ENCODE assay signal across 34 cellular contexts in the genomic region with DNA sequence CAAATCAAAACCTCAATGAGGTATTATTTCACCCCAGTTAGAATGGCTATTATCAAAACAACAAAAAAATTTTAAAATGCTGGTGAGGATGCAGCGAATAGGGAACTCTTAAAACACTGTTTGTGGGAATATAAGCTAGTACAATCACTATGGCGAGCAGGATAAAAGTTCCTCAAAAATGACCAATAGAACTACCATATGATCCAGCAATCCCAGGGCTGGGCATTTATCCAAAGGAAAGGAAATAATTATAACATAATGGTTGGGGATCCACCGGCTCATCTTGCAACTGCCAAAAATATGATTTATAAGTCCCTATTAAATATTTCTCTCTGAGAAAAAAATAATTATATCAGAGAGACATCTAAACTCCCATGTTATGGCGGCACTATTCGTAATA.
"Had no signal": no experiment of that assay in that cellular context is flagged by ENCODE, and none has a peak within 500 bp of the region (broad histone marks: within the 10 kb centered on the region; RNA-seq: fewer than 3 reads in every experiment).

No MANE protein-coding gene starts in this region.

- H3K4me3 ChIP-seq: adrenal gland, body of pancreas, esophagus muscularis mucosa had no signal

- H3K27me3 Mint-ChIP-seq: activated CD8-positive, alpha-beta T cell treated with anti-CD3 and anti-CD28 coated beads for 36 hours; activated naive CD4-positive, alpha-beta T cell treated with anti-CD3 and anti-CD28 coated beads, Interleukin-2, amount 50 U/mL, for 24 hours; activated naive CD8-positive, alpha-beta T cell treated with anti-CD3 and anti-CD28 coated beads for 36 hours; activated naive CD8-positive, alpha-beta T cell treated with anti-CD3 and anti-CD28 coated beads, Interleukin-2, amount 50 U/mL, for 24 hours; effector memory CD8-positive, alpha-beta T cell; T-helper 17 cell had no signal

- DNase-seq: activated CD4-positive, alpha-beta T cell treated with anti-CD3 and anti-CD28 coated beads for 1 hour; activated CD4-positive, alpha-beta T cell treated with anti-CD3 and anti-CD28 coated beads for 4 hours; activated CD4-positive, alpha-beta T cell treated with anti-CD3 and anti-CD28 coated beads, Interleukin-2, amount 50 U/mL, for 1 hour; activated CD4-positive, alpha-beta T cell treated with anti-CD3 and anti-CD28 coated beads, Interleukin-2, amount 50 U/mL, for 48 hours; activated CD4-positive, CD25-positive, alpha-beta regulatory T cell; activated CD8-positive, alpha-beta memory T cell treated with anti-CD3 and anti-CD28 coated beads for 24 hours; activated CD8-positive, alpha-beta memory T cell treated with anti-CD3 and anti-CD28 coated beads, Interleukin-2, amount 50 U/mL, for 4 hours; activated CD8-positive, alpha-beta T cell treated with anti-CD3 and anti-CD28 coated beads for 36 hours; activated effector memory CD4-positive, alpha-beta T cell treated with anti-CD3 and anti-CD28 coated beads, Interleukin-2, amount 50 U/mL, for 16 hours; activated naive CD4-positive, alpha-beta T cell treated with anti-CD3 and anti-CD28 coated beads for 36 hours; activated naive CD8-positive, alpha-beta T cell treated with anti-CD3 and anti-CD28 coated beads for 36 hours; activated naive CD8-positive, alpha-beta T cell treated with anti-CD3 and anti-CD28 coated beads, Interleukin-2, amount 50 U/mL, for 24 hours; activated T-cell treated with anti-CD3 and anti-CD28 coated beads, Interleukin-2, amount 50 U/mL, for 1 hour; activated T-cell treated with anti-CD3 and anti-CD28 coated beads, Interleukin-2, amount 50 U/mL, for 48 hours; adrenal gland; amygdala; aorta; body of pancreas; caudate nucleus; cortex of kidney; dermis blood vessel endothelial cell; effector CD4-positive, alpha-beta T cell; effector memory CD8-positive, alpha-beta T cell; erythroblast; foreskin melanocyte; head of caudate nucleus; hippocampal formation; T-helper 1 cell; T-helper 17 cell had no signal

- H3K36me3 Mint-ChIP-seq: activated naive CD4-positive, alpha-beta T cell treated with anti-CD3 and anti-CD28 coated beads, Interleukin-2, amount 50 U/mL, for 24 hours; activated naive CD8-positive, alpha-beta T cell treated with anti-CD3 and anti-CD28 coated beads for 36 hours had no signal

- H3K4me1 Mint-ChIP-seq: activated naive CD4-positive, alpha-beta T cell treated with anti-CD3 and anti-CD28 coated beads, Interleukin-2, amount 50 U/mL, for 24 hours; activated naive CD8-positive, alpha-beta T cell treated with anti-CD3 and anti-CD28 coated beads for 36 hours; activated naive CD8-positive, alpha-beta T cell treated with anti-CD3 and anti-CD28 coated beads, Interleukin-2, amount 50 U/mL, for 24 hours; T-helper 17 cell had no signal

- H3K4me3 Mint-ChIP-seq: activated CD8-positive, alpha-beta T cell treated with anti-CD3 and anti-CD28 coated beads for 36 hours; activated naive CD4-positive, alpha-beta T cell treated with anti-CD3 and anti-CD28 coated beads for 36 hours; activated naive CD4-positive, alpha-beta T cell treated with anti-CD3 and anti-CD28 coated beads, Interleukin-2, amount 50 U/mL, for 24 hours; activated naive CD8-positive, alpha-beta T cell treated with anti-CD3 and anti-CD28 coated beads for 36 hours; activated naive CD8-positive, alpha-beta T cell treated with anti-CD3 and anti-CD28 coated beads, Interleukin-2, amount 50 U/mL, for 24 hours; activated T-helper 1 cell treated with anti-CD3 and anti-CD28 coated beads, Interleukin-12 subunit alpha, Interleukin-12 subunit beta, Interleukin-2, Interleukin-4 antibody, amounts not matched to agents 30 ng/mL and 10 ng/mL and 1 ng/mL, durations not matched to agents 14 hours and 24 hours and 36 hours; effector memory CD8-positive, alpha-beta T cell; T-helper 17 cell; T-helper 2 cell treated with Interferon-gamma antibody and Interleukin-4, amounts not matched to agents 5 μg/mL and 100 μg/mL, for 36 hours had no signal

- H3K9me3 Mint-ChIP-seq: activated CD8-positive, alpha-beta T cell treated with anti-CD3 and anti-CD28 coated beads for 36 hours had no signal

- H3K27ac Mint-ChIP-seq: activated CD8-positive, alpha-beta T cell treated with anti-CD3 and anti-CD28 coated beads for 36 hours; activated naive CD4-positive, alpha-beta T cell treated with anti-CD3 and anti-CD28 coated beads for 36 hours; activated naive CD4-positive, alpha-beta T cell treated with anti-CD3 and anti-CD28 coated beads, Interleukin-2, amount 50 U/mL, for 24 hours; activated naive CD8-positive, alpha-beta T cell treated with anti-CD3 and anti-CD28 coated beads for 36 hours; activated naive CD8-positive, alpha-beta T cell treated with anti-CD3 and anti-CD28 coated beads, Interleukin-2, amount 50 U/mL, for 24 hours; activated T-helper 2 cell treated with anti-CD3 and anti-CD28 coated beads, Interferon-gamma antibody, Interleukin-2, Interleukin-4, amounts not matched to agents 10 μg/mL and 5 μg/mL and 100 μg/mL, durations not matched to agents 14 hours and 24 hours and 36 hours; effector memory CD8-positive, alpha-beta T cell; T-helper 17 cell; T-helper 2 cell treated with Interferon-gamma antibody and Interleukin-4, amounts not matched to agents 5 μg/mL and 100 μg/mL, for 36 hours had no signal

- ATAC-seq: activated CD8-positive, alpha-beta T cell treated with anti-CD3 and anti-CD28 coated beads for 36 hours; activated naive CD8-positive, alpha-beta T cell treated with anti-CD3 and anti-CD28 coated beads, Interleukin-2, amount 50 U/mL, for 24 hours; body of pancreas; effector memory CD8-positive, alpha-beta T cell; T-helper 17 cell had no signal
